In the genomic region with DNA sequence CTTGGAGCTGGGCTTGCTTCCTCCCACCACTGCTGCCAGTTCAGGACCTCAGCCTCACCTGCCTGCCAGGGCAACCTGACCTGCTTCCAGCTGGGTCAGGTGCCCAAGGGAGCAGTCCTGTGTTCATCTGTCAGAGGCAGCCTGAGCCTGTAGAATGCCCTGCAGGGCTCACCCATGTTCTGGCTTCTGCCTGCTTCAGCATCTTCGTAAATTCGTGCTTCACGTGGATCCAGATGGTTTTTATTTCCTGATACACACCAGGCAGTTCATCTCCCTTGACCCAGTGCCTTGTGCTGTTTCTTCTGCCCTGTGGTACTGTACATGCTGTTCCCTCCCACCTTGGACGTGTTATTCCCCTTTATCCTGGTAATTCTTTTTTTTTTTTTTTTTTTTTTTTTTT, we compare ENCODE assay signal across 12 cellular contexts. TPM values are rescaled to one million over a fixed set of nuclear protein-coding genes. Genes with fewer than 3 reads are reported as not detected.
DNase-seq lines count a peak whose midpoint lies in the region; ATAC-seq and TF ChIP-seq lines count a peak whose summit lies in the region.
"Had no signal": no experiment of that assay in that cellular context is flagged by ENCODE, and none has a peak within 500 bp of the region (broad histone marks: within the 10 kb centered on the region; RNA-seq: fewer than 3 reads in every experiment).

No MANE protein-coding gene starts in this region.

- no peaks in the 10 kb centered on the region for H3K36me3 Mint-ChIP-seq in endothelial cell (ENCODE audit: low read depth, unreplicated experiment)

- H4K91ac ChIP-seq in neuronal stem cell (ENCODE audit: low read depth, low read length, poor library complexity) = no peak overlapping the region

- peaks cover 18% of the 10 kb centered on the region for H3K4me1 Mint-ChIP-seq in endothelial cell (ENCODE audit: unreplicated experiment)

- H3K27me3 ChIP-seq in A673 (replicated peaks; ENCODE audit: insufficient read depth, low read depth, low read length, poor library complexity) (no peaks in the 10 kb centered on the region), neuronal stem cell (ENCODE audit: control insufficient read depth in 3 of 3, insufficient read depth in 3 of 3, low read depth in 1 of 3, low read length in 3 of 3) (peaks cover 0 to 2% (median 0%) of the 10 kb centered on the region in 3 experiments), spleen (replicated peaks in 1 of 7) (no peaks in the 10 kb centered on the region)
- H3K27me3 ChIP-seq: BLaER1 treated with 17β-estradiol and CSF1 and Interleukin-3, amounts not matched to agents 10 nM and 100 nM had no signal

- intact Hi-C loops in A673 (cut with micrococcal nuclease; ENCODE audit: unreplicated experiment) = no loop called here
- intact Hi-C loops in spleen (cut with DNase I; ENCODE audit: low total_unique reads) = no loop called here

- DNase-seq in A673 (ENCODE audit: low spot score) (peak; percentile 41), M059J (ENCODE audit: low read depth) (peak; percentile 31), neuronal stem cell (ENCODE audit: low spot score) (no peak), NCI-H748 (lab: John Stamatoyannopoulos, UW; ENCODE audit: unreplicated experiment) (no peak), GOT3 (lab: John Stamatoyannopoulos, UW) (no peak), spleen (no peak), endothelial cell (ENCODE audit: low spot score) (no peak)
- DNase-seq: activated CD8-positive, alpha-beta memory T cell treated with anti-CD3 and anti-CD28 coated beads, Interleukin-2, amount 10 ng/mL, durations not matched to agents 7 days and 5 days had no signal

- no peak for TF ChIP-seq POLR2A in spleen (IDR thresholded peaks at IDR 0.05)

- no peaks in the 10 kb centered on the region for H3K9me3 ChIP-seq in A673 (ENCODE audit: low read depth, low read length, poor library complexity, severe bottlenecking)
- H3K9me3 ChIP-seq in neuronal stem cell (replicated peaks in 1 of 2; ENCODE audit: control insufficient read depth in 2 of 2, insufficient read depth in 1 of 2, low read depth in 1 of 2, low read length in 2 of 2) = no peaks in the 10 kb centered on the region
- no peaks in the 10 kb centered on the region for H3K9me3 ChIP-seq in spleen
- H3K9me3 ChIP-seq: BLaER1 treated with 17β-estradiol and CSF1 and Interleukin-3, amounts not matched to agents 10 nM and 100 nM; prostate gland had no signal

- no peak overlapping the region for H2BK5ac ChIP-seq in neuronal stem cell (ENCODE audit: low read length)

- no peak overlapping the region for H2BK15ac ChIP-seq in neuronal stem cell (ENCODE audit: low read length)

- peak overlapping the region; percentile 79 for H3K18ac ChIP-seq in neuronal stem cell (ENCODE audit: low read length)

- no peak overlapping the region for H2AK5ac ChIP-seq in neuronal stem cell (ENCODE audit: low read depth, low read length)

- H3K4me1 ChIP-seq in A673 (ENCODE audit: insufficient read depth, low read length, poor library complexity, severe bottlenecking) (peaks cover 30% of the 10 kb centered on the region), neuronal stem cell (ENCODE audit: control insufficient read depth in 2 of 2, insufficient read depth in 1 of 2, low read depth in 1 of 2, low read length in 2 of 2) (peaks cover 4 to 10% of the 10 kb centered on the region in 2 donors), spleen (peaks cover 26 to 97% (median 62%) of the 10 kb centered on the region in 6 donors)
- H3K4me1 ChIP-seq: prostate gland had no signal

- no peaks in the 10 kb centered on the region for H3K27me3 Mint-ChIP-seq in endothelial cell (ENCODE audit: unreplicated experiment)
- H3K27me3 Mint-ChIP-seq: activated CD8-positive, alpha-beta memory T cell treated with anti-CD3 and anti-CD28 coated beads, Interleukin-2, amount 10 ng/mL, durations not matched to agents 7 days and 5 days had no signal

- H3K9me3 Mint-ChIP-seq in endothelial cell (ENCODE audit: unreplicated experiment) = no peaks in the 10 kb centered on the region

- H3K27ac Mint-ChIP-seq in endothelial cell (ENCODE audit: unreplicated experiment) = no peak overlapping the region
- H3K27ac Mint-ChIP-seq: activated CD8-positive, alpha-beta memory T cell treated with anti-CD3 and anti-CD28 coated beads, Interleukin-2, amount 10 ng/mL, durations not matched to agents 7 days and 5 days had no signal

- H3K4ac ChIP-seq in neuronal stem cell (ENCODE audit: low read length) = no peak overlapping the region

- no peak overlapping the region for H2AFZ ChIP-seq in neuronal stem cell (ENCODE audit: low read length)

- CTCF ChIA-PET in A673 (lab: Charles Lee) = interaction anchor here (0.6 to 0.7 kb wide), 2 partner anchors 21 to 455 kb away, joined by 5 to 11 read pairs; no protein-coding TSS in a partner anchor

- peaks cover 14% of the 10 kb centered on the region for H3K79me1 ChIP-seq in neuronal stem cell (ENCODE audit: low read depth, low read length)

- H3K23ac ChIP-seq in neuronal stem cell (ENCODE audit: low read depth, low read length, poor library complexity) = peak overlapping the region; percentile 67

- WGBS in neuronal stem cell (ENCODE audit: extremely low coverage in 2 of 2, insufficient read length in 2 of 2, insufficient replicate concordance in 1 of 2), 2 donors = no CpG with 5 or more reads among the region's 4 CpGs
- WGBS in spleen, 5 donors = 52 to 75% (median 63%) methylated on average over 4 of the region's 4 CpGs

- H3K27ac ChIP-seq in A673 (ENCODE audit: low read depth, low read length, poor library complexity, severe bottlenecking) (no peak overlapping the region), neuronal stem cell (replicated peaks; ENCODE audit: low read length) (no peak overlapping the region), spleen (peak overlapping the region in 1 of 8 donors; percentile 8)
- H3K27ac ChIP-seq: HL-60, prostate gland had no signal

- H3K9ac ChIP-seq in neuronal stem cell (ENCODE audit: low read depth, low read length, poor library complexity) = peak overlapping the region; percentile 14

- H3K4me3 ChIP-seq in A673 (ENCODE audit: low read depth, low read length, poor library complexity, severe bottlenecking) = no peak overlapping the region
- peak overlapping the region in 1 of 2 donors; percentile 19 for H3K4me3 ChIP-seq in neuronal stem cell (ENCODE audit: low read length in 2 of 2)
- no peak overlapping the region for H3K4me3 ChIP-seq in spleen
- H3K4me3 ChIP-seq: BLaER1 treated with 17β-estradiol and CSF1 and Interleukin-3, amounts not matched to agents 10 nM and 100 nM; prostate gland had no signal

- no peak overlapping the region for H4K8ac ChIP-seq in neuronal stem cell (ENCODE audit: low read depth, low read length)

- H2BK12ac ChIP-seq in neuronal stem cell (ENCODE audit: low read length) = no peak overlapping the region

- no peak overlapping the region for H3K4me3 Mint-ChIP-seq in endothelial cell (ENCODE audit: unreplicated experiment)
- H3K4me3 Mint-ChIP-seq: activated CD8-positive, alpha-beta memory T cell treated with anti-CD3 and anti-CD28 coated beads, Interleukin-2, amount 10 ng/mL, durations not matched to agents 7 days and 5 days had no signal

- no peak for TF ChIP-seq CTCF in A673 (conservative IDR thresholded peaks at IDR 0.05; ENCODE audit: low read depth, low read length)
- no peak for TF ChIP-seq CTCF in spleen (IDR thresholded peaks at IDR 0.05 in 8 of 11, conservative IDR thresholded peaks at IDR 0.05 in 3 of 11)
- TF ChIP-seq CTCF in endothelial cell (IDR thresholded peaks at IDR 0.05; ENCODE audit: unreplicated experiment) = no peak

- H3K36me3 ChIP-seq in A673 (ENCODE audit: insufficient read depth, low read length, poor library complexity, severe bottlenecking) (peaks cover 6% of the 10 kb centered on the region), neuronal stem cell (replicated peaks in 1 of 2; ENCODE audit: control insufficient read depth in 2 of 2, insufficient read depth in 2 of 2, low read length in 2 of 2) (peaks cover 4 to 39% of the 10 kb centered on the region in 2 donors), spleen (peaks cover 0 to 29% (median 13%) of the 10 kb centered on the region in 6 donors)
- H3K36me3 ChIP-seq: prostate gland had no signal

- POLR2A ChIA-PET in A673 (lab: Charles Lee; ENCODE audit: low non-redundant PET) = interaction anchor here (0.5 to 0.7 kb wide), 2 partner anchors 37 to 110 kb away, joined by 5 to 11 read pairs; no protein-coding TSS in a partner anchor

- H3K4me2 ChIP-seq in neuronal stem cell (ENCODE audit: insufficient read depth, low read length, poor library complexity, severe bottlenecking) = no peak overlapping the region

- H2BK120ac ChIP-seq in neuronal stem cell (ENCODE audit: low read depth, low read length) = no peak overlapping the region

- peak overlapping the region; percentile 83 for H3K14ac ChIP-seq in neuronal stem cell (ENCODE audit: low read length)

- no TSS peak for BruUV-seq in A673 (replicated peaks; lab: Mats Ljungman, UMichigan)

- ATAC-seq in esophagus mucosa = peak; percentile 53
- ATAC-seq: activated CD8-positive, alpha-beta memory T cell treated with anti-CD3 and anti-CD28 coated beads, Interleukin-2, amount 10 ng/mL, durations not matched to agents 7 days and 5 days had no signal

RNA-seq across cellular contexts. Expression of gene ARID1B, which starts 50.2 kb away (rescaled TPM):
- total RNA-seq in A673 (2021) (78.5 and 86.3 TPM in 2 replicates), esophagus mucosa (45.7 TPM), spleen (100 to 1,000 TPM; 123 to 223 (median 149) TPM), endothelial cell (ENCODE audit: unreplicated experiment) (104 TPM)
- total RNA-seq in M059J (2014; rRNA removed; shearing (Covaris generic)) = 8.3 and 18.2 TPM in 2 replicates
- 33.3 TPM for polyA plus RNA-seq in neuronal stem cell (2013, experiment 1 of 2)
- polyA plus RNA-seq in neuronal stem cell (2013, experiment 2 of 2) = 36.5 TPM
- 10 to 100 TPM; 17.7 to 29.1 (median 18.9) TPM for polyA plus RNA-seq in spleen

Comparison
In these comparisons a context has a peak if more than half of its experiments do, and no peak if none do; other contexts are left out.
1. DNase-seq: peak in A673 (single experiment) and M059J (single experiment); none in neuronal stem cell (single experiment), NCI-H748 (single experiment), GOT3 (single experiment), spleen (single experiment) and endothelial cell (single experiment).